In genomic region chr11:93020248-93021088, GRCh38 we compare ENCODE assay signal across 9 cellular contexts. TPM values are rescaled to one million over a fixed set of nuclear protein-coding genes. Genes with fewer than 3 reads are reported as not detected.
DNase-seq lines count a peak whose midpoint lies in the region; ATAC-seq and TF ChIP-seq lines count a peak whose summit lies in the region.
"Had no signal": no experiment of that assay in that cellular context is flagged by ENCODE, and none has a peak within 500 bp of the region (broad histone marks: within the 10 kb centered on the region; RNA-seq: fewer than 3 reads in every experiment).

No MANE protein-coding gene starts in this region.

- ATAC-seq in RWPE2 (ENCODE audit: low read depth) = peak; percentile 87
- no peak for ATAC-seq in sciatic nerve
- ATAC-seq in HG02840 (IDR thresholded peaks at IDR 0.05; ENCODE audit: low FRiP score, unreplicated experiment) = no peak

- no peaks in the 10 kb centered on the region for H3K9me3 ChIP-seq in RWPE2 (ENCODE audit: severe bottlenecking)
- H3K9me3 ChIP-seq in tibial artery = peaks cover 0 to 5% (median 0%) of the 10 kb centered on the region in 3 donors

- H3K4me1 ChIP-seq in RWPE2 (ENCODE audit: insufficient read depth, poor library complexity, severe bottlenecking) (peaks cover 19% of the 10 kb centered on the region), tibial artery (peaks cover 0 to 23% (median 5%) of the 10 kb centered on the region in 4 donors)

- peak overlapping the region; percentile 93 for H3K27ac ChIP-seq in RWPE2 (ENCODE audit: poor library complexity, severe bottlenecking)
- H3K27ac ChIP-seq in tibial artery = peak overlapping the region; percentile 10 to 26

- TF ChIP-seq CTCF in RWPE2 (IDR thresholded peaks at IDR 0.05; ENCODE audit: poor library complexity, severe bottlenecking) (peak; percentile 21), fibroblast of pulmonary artery (IDR thresholded peaks at IDR 0.05; ENCODE audit: low read length, missing control alignments) (no peak), tibial artery (IDR thresholded peaks at IDR 0.05) (no peak)

- intact Hi-C loops in tibial artery (cut with DNase I; ENCODE audit: low total_unique reads) = no loop called here
- intact Hi-C loops in sciatic nerve (cut with DNase I) = no loop called here

- peak in 2 of 3 experiments; percentile 18 to 68 for DNase-seq in NCI-H1417 (lab: John Stamatoyannopoulos, UW)
- no peak for DNase-seq in NCI-H1417 treated with DMSO at 0.1 percent for 48 hours (lab: John Stamatoyannopoulos, UW)
- no peak for DNase-seq in RWPE2 (ENCODE audit: low spot score)
- DNase-seq in fibroblast of pulmonary artery (ENCODE audit: low read depth) = peak; percentile 90
- no peak for DNase-seq in tibial artery
- no peak for DNase-seq in sciatic nerve (ENCODE audit: low spot score)
- no peak for DNase-seq in epidermal melanocyte (ENCODE audit: insufficient read length, low spot score)
- DNase-seq: erythroblast had no signal

- H3K4me3 ChIP-seq in RWPE2 (ENCODE audit: severe bottlenecking) = peak overlapping the region; percentile 7
- H3K4me3 ChIP-seq in fibroblast of pulmonary artery (replicated peaks; ENCODE audit: low read depth, low read length) = peak overlapping the region; percentile 22
- no peak overlapping the region for H3K4me3 ChIP-seq in tibial artery

- H3K27me3 ChIP-seq in RWPE2 (ENCODE audit: insufficient read depth, poor library complexity, severe bottlenecking) = no peaks in the 10 kb centered on the region
- H3K27me3 ChIP-seq in tibial artery = no peaks in the 10 kb centered on the region

- H3K36me3 ChIP-seq in RWPE2 (ENCODE audit: low read depth) (no peaks in the 10 kb centered on the region), tibial artery (no peaks in the 10 kb centered on the region)

RNA-seq across cellular contexts. Expression of gene MTNR1B, which starts 51.0 kb away (rescaled TPM):
- not detected for total RNA-seq in sciatic nerve

Comparison
In these comparisons a context has a peak if more than half of its experiments do, and no peak if none do; other contexts are left out.
1. DNase-seq: peak in NCI-H1417 (2 of 3) and fibroblast of pulmonary artery (single experiment); none in NCI-H1417 treated with DMSO at 0.1 percent for 48 hours (single experiment), RWPE2 (single experiment), tibial artery (0 of 2), sciatic nerve (single experiment) and epidermal melanocyte (single experiment).
2. H3K4me3 ChIP-seq: peak in RWPE2 (single experiment) and fibroblast of pulmonary artery (single experiment); none in tibial artery (0 of 2).